Comparison of ENCODE assay signal across 13 cellular contexts in the genomic region with DNA sequence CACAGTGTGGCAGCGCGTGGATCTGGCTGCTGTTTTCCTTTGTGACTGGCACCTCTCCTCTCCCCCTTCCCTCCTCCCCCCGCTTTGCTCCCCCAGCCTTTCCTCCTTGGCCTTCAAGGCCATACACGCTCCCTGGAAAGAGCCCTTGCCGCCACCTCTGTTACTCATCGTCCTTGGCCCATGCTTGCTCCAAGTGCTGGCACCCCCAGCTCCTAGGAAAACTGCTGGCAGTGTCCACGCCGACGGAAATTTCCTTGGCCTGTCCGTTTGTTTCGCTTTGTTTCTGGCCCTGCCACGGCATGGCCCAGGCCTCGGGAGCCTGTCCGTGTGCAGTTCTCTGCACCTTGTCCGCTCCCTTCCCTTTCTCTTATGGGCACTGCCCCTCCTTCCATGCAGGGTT. TPM values are rescaled to one million over a fixed set of nuclear protein-coding genes. Genes with fewer than 3 reads are reported as not detected.
DNase-seq lines count a peak whose midpoint lies in the region; ATAC-seq and TF ChIP-seq lines count a peak whose summit lies in the region.
"Had no signal": no experiment of that assay in that cellular context is flagged by ENCODE, and none has a peak within 500 bp of the region (broad histone marks: within the 10 kb centered on the region; RNA-seq: fewer than 3 reads in every experiment).

No MANE protein-coding gene starts in this region.

- ATAC-seq in GM21360 (IDR thresholded peaks at IDR 0.05; ENCODE audit: unreplicated experiment) (no peak), GM19395 (IDR thresholded peaks at IDR 0.05; ENCODE audit: unreplicated experiment) (no peak)

- TF ChIP-seq CTCF in fibroblast of villous mesenchyme (IDR thresholded peaks at IDR 0.05; ENCODE audit: insufficient read depth, low read depth, low read length): no peak

- DNase-seq in EL (peak; percentile 26), RPMI7951 (ENCODE audit: low read depth) (peak; percentile 64), fibroblast of villous mesenchyme (ENCODE audit: low read depth) (peak; percentile 13), NCI-H774 (lab: John Stamatoyannopoulos, UW) (no peak), SKM-1 treated with dmso at 0.1 percent for 144 hours (lab: John Stamatoyannopoulos, UW; ENCODE audit: unreplicated experiment) (no peak)
- DNase-seq: activated CD4-positive, alpha-beta memory T cell treated with anti-CD3 and anti-CD28 coated beads, Interleukin-2, amount 10 ng/mL, durations not matched to agents 7 days and 5 days; dermis blood vessel endothelial cell; mesendoderm; NCI-H1092 treated with DMSO at 0.1 percent for 48 hours had no signal

- H3K27ac ChIP-seq in skin epidermis: peak overlapping the region in 12 of 21 experiments; percentile 5 to 81 (median 45)
- H3K27ac ChIP-seq: SK-N-MC had no signal

- H3K4me3 ChIP-seq in fibroblast of villous mesenchyme (ENCODE audit: low read depth, low read length) (no peak overlapping the region), skin epidermis (no peak overlapping the region)
- H3K4me3 ChIP-seq: SK-N-MC had no signal

RNA-seq across cellular contexts. Expression of a gene that starts 18.0 kb away (rescaled TPM):
- total RNA-seq in RPMI7951 (2014; rRNA removed; shearing (Covaris generic)): not detected in 2 replicates
- not detected in 2 replicates for total RNA-seq in fibroblast of villous mesenchyme
- total RNA-seq: activated CD4-positive, alpha-beta memory T cell treated with anti-CD3 and anti-CD28 coated beads, Interleukin-2, amount 10 ng/mL, durations not matched to agents 7 days and 5 days; dermis blood vessel endothelial cell had no signal

RNA-seq across cellular contexts. Expression of a gene that starts 32.9 kb away (rescaled TPM):
- 15.3 and 15.5 TPM in 2 replicates for total RNA-seq in RPMI7951 (2014; rRNA removed; shearing (Covaris generic))
- 18.7 and 25.9 TPM in 2 replicates for total RNA-seq in fibroblast of villous mesenchyme

RNA-seq across cellular contexts. Expression of a gene that starts 49.0 kb away (rescaled TPM):
- total RNA-seq in RPMI7951 (2014; rRNA removed; shearing (Covaris generic)): 27.3 and 31.8 TPM in 2 replicates
- 27.6 and 56.4 TPM in 2 replicates for total RNA-seq in fibroblast of villous mesenchyme

Comparison
In these comparisons a context has a peak if more than half of its experiments do, and no peak if none do; other contexts are left out.
1. DNase-seq: peak in EL (single experiment), RPMI7951 (single experiment) and fibroblast of villous mesenchyme (single experiment); none in NCI-H774 (single experiment) and SKM-1 treated with dmso at 0.1 percent for 144 hours (single experiment).